8 cellular contexts compared by ENCODE assay signal in genomic region chr1:242467556-242468145, GRCh38. TPM values are rescaled to one million over a fixed set of nuclear protein-coding genes. Genes with fewer than 3 reads are reported as not detected.
DNase-seq lines count a peak whose midpoint lies in the region; ATAC-seq and TF ChIP-seq lines count a peak whose summit lies in the region.

No MANE protein-coding gene starts in this region.

- TF ChIP-seq POLR2A in prostate gland (IDR thresholded peaks at IDR 0.05): no peak

- DNase-seq in GM06990 (ENCODE audit: extremely low read depth, insufficient read length): no peak
- DNase-seq in NCI-H2107 treated with DMSO at 0.1 percent for 48 hours (lab: John Stamatoyannopoulos, UW; ENCODE audit: unreplicated experiment): peak; percentile 70
- DNase-seq in WERI-Rb-1: peak; percentile 75
- DNase-seq in head of caudate nucleus: peak; percentile 19 to 90 (median 72)
- no peak for DNase-seq in prostate gland (ENCODE audit: low spot score)
- DNase-seq in NCI-H2029 (lab: John Stamatoyannopoulos, UW): no peak

- no peaks in the 10 kb centered on the region for H3K36me3 ChIP-seq in GM06990 (ENCODE audit: control insufficient read depth, insufficient read depth, low read length)
- H3K36me3 ChIP-seq in WERI-Rb-1: no peaks in the 10 kb centered on the region
- no peaks in the 10 kb centered on the region for H3K36me3 ChIP-seq in prostate gland

- TF ChIP-seq CTCF in 22Rv1 (IDR thresholded peaks at IDR 0.05) (peak; percentile 85), GM06990 (IDR thresholded peaks at IDR 0.05; ENCODE audit: insufficient read depth, low read length, poor library complexity, severe bottlenecking) (peak; percentile 79), WERI-Rb-1 (IDR thresholded peaks at IDR 0.05; ENCODE audit: low read depth, low read length) (peak; percentile 87), prostate gland (IDR thresholded peaks at IDR 0.05) (peak in 3 of 4 experiments; percentile 47 to 55 (median 52))

- no peaks in the 10 kb centered on the region for H3K4me1 ChIP-seq in prostate gland (replicated peaks)

- H3K27ac ChIP-seq in 22Rv1 (no peak overlapping the region), WERI-Rb-1 (no peak overlapping the region), prostate gland (no peak overlapping the region)

- peak; percentile 83 for ATAC-seq in HG02852 (IDR thresholded peaks at IDR 0.05; ENCODE audit: unreplicated experiment)

- WGBS in prostate gland: 10% methylated on average over 4 of the region's 4 CpGs

- no peaks in the 10 kb centered on the region for H3K9me3 ChIP-seq in WERI-Rb-1 (ENCODE audit: severe bottlenecking)
- H3K9me3 ChIP-seq in prostate gland: no peaks in the 10 kb centered on the region

- H3K4me3 ChIP-seq in GM06990 (replicated peaks; ENCODE audit: low read depth, low read length): no peak overlapping the region
- H3K4me3 ChIP-seq in WERI-Rb-1 (ENCODE audit: low read depth, low read length): no peak overlapping the region
- H3K4me3 ChIP-seq in prostate gland: no peak overlapping the region

- intact Hi-C loops in head of caudate nucleus (cut with DNase I): loop anchor here (10.0 kb wide), 1 partner anchor 857 kb away; no protein-coding TSS in a partner anchor
- intact Hi-C loops in prostate gland (cut with DNase I): loop anchor here (5.0 kb wide), 1 partner anchor 855 kb away; no protein-coding TSS in a partner anchor

- H3K27me3 ChIP-seq in GM06990 (replicated peaks; ENCODE audit: control insufficient read depth, insufficient read depth, low read length): no peaks in the 10 kb centered on the region; the same call in 1 of the 2 replicates
- H3K27me3 ChIP-seq in WERI-Rb-1 (ENCODE audit: insufficient read depth, low read depth, severe bottlenecking): no peaks in the 10 kb centered on the region
- no peaks in the 10 kb centered on the region for H3K27me3 ChIP-seq in prostate gland (replicated peaks; ENCODE audit: insufficient read depth)

RNA-seq across cellular contexts. Expression of gene PLD5, which starts 56.8 kb away (rescaled TPM):
- 1 to 10 TPM in 1 of 2 donors, under 1 TPM in 1; 0.05 to 1.0 TPM for total RNA-seq in prostate gland

Comparison
In these comparisons a context has a peak if more than half of its experiments do, and no peak if none do; other contexts are left out.
1. DNase-seq: peak in NCI-H2107 treated with DMSO at 0.1 percent for 48 hours (single experiment), WERI-Rb-1 (single experiment) and head of caudate nucleus (42 of 42); none in GM06990 (single experiment), prostate gland (single experiment) and NCI-H2029 (single experiment).
2. Peak in every context shown above with its lines, with median percentiles within 50 percentile points of each other: CTCF ChIP-seq.